10 cellular contexts compared by ENCODE assay signal in genomic region chr1:241644259-241644658, GRCh38. TPM values are rescaled to one million over a fixed set of nuclear protein-coding genes. Genes with fewer than 3 reads are reported as not detected.
"Had no signal": no experiment of that assay in that cellular context is flagged by ENCODE, and none has a peak within 500 bp of the region (broad histone marks: within the 10 kb centered on the region; RNA-seq: fewer than 3 reads in every experiment).

No MANE protein-coding gene starts in this region.

- H3K4me3 Mint-ChIP-seq: GM23338, H9, HFFc6, IgD-negative memory B cell had no signal

- H3K27ac ChIP-seq: HL-60 had no signal

- H3K27me3 Mint-ChIP-seq: IgD-negative memory B cell had no signal

- H3K27ac Mint-ChIP-seq: GM23338, H9, HFFc6, IgD-negative memory B cell had no signal

- ATAC-seq: GM23338, HepG2 had no signal

- DNase-seq: H9, HCEC 1CT, HFFc6, KG1 had no signal

- H3K4me3 ChIP-seq: GM23338 had no signal

RNA-seq across cellular contexts. Expression of gene WDR64, which starts 7.8 kb away (rescaled TPM):
- total RNA-seq: GM23338, H1, H9, HepG2, HFFc6, HT1080 had no signal
